ENCODE assay signal across 27 cellular contexts in genomic region chr4:19583827-19584569, GRCh38.
DNase-seq lines count a peak whose midpoint lies in the region; ATAC-seq, FAIRE-seq and TF ChIP-seq lines count a peak whose summit lies in the region.
"Had no signal": no experiment of that assay in that cellular context is flagged by ENCODE, and none has a peak within 500 bp of the region (broad histone marks: within the 10 kb centered on the region; RNA-seq: fewer than 3 reads in every experiment).

No MANE protein-coding gene starts in this region.

- H3K27ac Mint-ChIP-seq in astrocyte (ENCODE audit: unreplicated experiment): no peak overlapping the region
- H3K27ac Mint-ChIP-seq: activated naive CD4-positive, alpha-beta T cell treated with anti-CD3 and anti-CD28 coated beads for 36 hours; dendritic cell treated with granulocyte-macrophage colony-stimulating factor and Interleukin-4, amounts not matched to agents 40 ng/mL and 50 ng/mL, for 4 days; GM23338; nephron progenitor cell had no signal

- no peaks in the 10 kb centered on the region for H3K79me2 ChIP-seq in astrocyte (ENCODE audit: insufficient read depth, low read length)

- no peaks in the 10 kb centered on the region for H3K4me1 Mint-ChIP-seq in astrocyte (ENCODE audit: low read depth, unreplicated experiment)
- H3K4me1 Mint-ChIP-seq: nephron progenitor cell had no signal

- peak; percentile 26 for DNase-seq in AG10803 (ENCODE audit: low read depth)
- DNase-seq in H4 (ENCODE audit: low spot score): peak; percentile 12
- peak; percentile 31 for DNase-seq in astrocyte (ENCODE audit: low read depth)
- DNase-seq in glomerular visceral epithelial cell (ENCODE audit: extremely low spot score): peak; percentile 59
- DNase-seq in HuH-7 (ENCODE audit: low spot score): no peak
- DNase-seq in DMS114 treated with DMSO at 0.1 percent for 48 hours (lab: John Stamatoyannopoulos, UW; ENCODE audit: unreplicated experiment): no peak
- DNase-seq: activated CD4-positive, alpha-beta T cell treated with anti-CD3 and anti-CD28 coated beads, Interleukin-2, amount 50 U/mL, for 48 hours; activated naive CD4-positive, alpha-beta T cell treated with anti-CD3 and anti-CD28 coated beads for 36 hours; adrenal gland; C1 segment of cervical spinal cord; Calu3; NCI-H1048; NCI-H187 treated with DMSO at 0.1 percent for 48 hours; NCI-H774; nephron progenitor cell; pancreas; spleen; stimulated activated CD4-positive, alpha-beta T cell treated with anti-CD3 and anti-CD28 coated beads, Interleukin-4, amount 100 ng/mL, for 1 hour; transverse colon had no signal

- no peaks in the 10 kb centered on the region for H3K27me3 Mint-ChIP-seq in astrocyte (ENCODE audit: low read depth, unreplicated experiment)
- H3K27me3 Mint-ChIP-seq: dendritic cell treated with granulocyte-macrophage colony-stimulating factor and Interleukin-4, amounts not matched to agents 40 ng/mL and 50 ng/mL, for 4 days had no signal

- H3K9me3 ChIP-seq in astrocyte (ENCODE audit: insufficient read depth, low read depth, low read length): no peaks in the 10 kb centered on the region
- H3K9me3 ChIP-seq: adrenal gland, pancreas, SJSA1, spleen, transverse colon had no signal

- no peaks in the 10 kb centered on the region for H3K36me3 Mint-ChIP-seq in astrocyte (ENCODE audit: low read depth, unreplicated experiment)

- H3K27ac ChIP-seq in astrocyte (ENCODE audit: low read depth, low read length): no peak overlapping the region
- H3K27ac ChIP-seq: adrenal gland, cardiac muscle cell, pancreas, SJSA1, spleen, transverse colon had no signal

- H4K20me1 ChIP-seq in astrocyte (ENCODE audit: insufficient read depth, low read length): no peaks in the 10 kb centered on the region

- no peaks in the 10 kb centered on the region for H3K27me3 ChIP-seq in astrocyte (ENCODE audit: insufficient read depth, low read length)
- H3K27me3 ChIP-seq: adrenal gland, cardiac muscle cell, pancreas, SJSA1, spleen, transverse colon had no signal

- no peak for FAIRE-seq in astrocyte (lab: Jason Lieb, UNC)
- FAIRE-seq: pancreas, TTC549 had no signal

- H2AFZ ChIP-seq in astrocyte (ENCODE audit: low read depth, low read length): no peak overlapping the region
- H2AFZ ChIP-seq: GM23338 had no signal

- H3K4me3 Mint-ChIP-seq in astrocyte (ENCODE audit: unreplicated experiment): no peak overlapping the region
- H3K4me3 Mint-ChIP-seq: activated naive CD4-positive, alpha-beta T cell treated with anti-CD3 and anti-CD28 coated beads for 36 hours; dendritic cell treated with granulocyte-macrophage colony-stimulating factor and Interleukin-4, amounts not matched to agents 40 ng/mL and 50 ng/mL, for 4 days; GM23338; nephron progenitor cell had no signal

- H3K9ac ChIP-seq in astrocyte (ENCODE audit: low read length): no peak overlapping the region

- no peaks in the 10 kb centered on the region for H3K36me3 ChIP-seq in astrocyte (ENCODE audit: insufficient read depth, low read length)
- H3K36me3 ChIP-seq: adrenal gland, cardiac muscle cell, pancreas, SJSA1, spleen, transverse colon had no signal

- TF ChIP-seq CTCF in AG10803 (conservative IDR thresholded peaks at IDR 0.05; ENCODE audit: low read length): no peak
- no peak for TF ChIP-seq CTCF in astrocyte (IDR thresholded peaks at IDR 0.05; ENCODE audit: insufficient read depth, low read depth, low read length)

- H3K4me2 ChIP-seq in astrocyte (ENCODE audit: low read length): no peak overlapping the region
- H3K4me2 ChIP-seq: GM23338 had no signal

- H3K9me3 Mint-ChIP-seq in astrocyte (ENCODE audit: unreplicated experiment): no peaks in the 10 kb centered on the region
- H3K9me3 Mint-ChIP-seq: dendritic cell treated with granulocyte-macrophage colony-stimulating factor and Interleukin-4, amounts not matched to agents 40 ng/mL and 50 ng/mL, for 4 days; GM23338; nephron progenitor cell had no signal

- H3K4me1 ChIP-seq in astrocyte (ENCODE audit: insufficient read depth, low read length): no peaks in the 10 kb centered on the region
- H3K4me1 ChIP-seq: adrenal gland, pancreas, SJSA1 had no signal

- no peak overlapping the region for H3K4me3 ChIP-seq in AG10803 (ENCODE audit: low read length)
- no peak overlapping the region for H3K4me3 ChIP-seq in astrocyte (ENCODE audit: insufficient read depth, low read depth, low read length)
- H3K4me3 ChIP-seq: adrenal gland, cardiac muscle cell, GM23338, lung, pancreas, SJSA1, spleen, transverse colon had no signal

- no peak for ATAC-seq in HG03025 (IDR thresholded peaks at IDR 0.05; ENCODE audit: low FRiP score, unreplicated experiment)
- ATAC-seq in HG03139 (IDR thresholded peaks at IDR 0.05; ENCODE audit: unreplicated experiment): no peak
- ATAC-seq: GM23338, pancreas had no signal

Comparison
In these comparisons a context has a peak if more than half of its experiments do, and no peak if none do; other contexts are left out.
1. DNase-seq: peak in AG10803 (single experiment), H4 (single experiment), astrocyte (single experiment) and glomerular visceral epithelial cell (single experiment); none in HuH-7 (single experiment) and DMS114 treated with DMSO at 0.1 percent for 48 hours (single experiment).